ENCODE assay signal across 11 cellular contexts in the genomic region with DNA sequence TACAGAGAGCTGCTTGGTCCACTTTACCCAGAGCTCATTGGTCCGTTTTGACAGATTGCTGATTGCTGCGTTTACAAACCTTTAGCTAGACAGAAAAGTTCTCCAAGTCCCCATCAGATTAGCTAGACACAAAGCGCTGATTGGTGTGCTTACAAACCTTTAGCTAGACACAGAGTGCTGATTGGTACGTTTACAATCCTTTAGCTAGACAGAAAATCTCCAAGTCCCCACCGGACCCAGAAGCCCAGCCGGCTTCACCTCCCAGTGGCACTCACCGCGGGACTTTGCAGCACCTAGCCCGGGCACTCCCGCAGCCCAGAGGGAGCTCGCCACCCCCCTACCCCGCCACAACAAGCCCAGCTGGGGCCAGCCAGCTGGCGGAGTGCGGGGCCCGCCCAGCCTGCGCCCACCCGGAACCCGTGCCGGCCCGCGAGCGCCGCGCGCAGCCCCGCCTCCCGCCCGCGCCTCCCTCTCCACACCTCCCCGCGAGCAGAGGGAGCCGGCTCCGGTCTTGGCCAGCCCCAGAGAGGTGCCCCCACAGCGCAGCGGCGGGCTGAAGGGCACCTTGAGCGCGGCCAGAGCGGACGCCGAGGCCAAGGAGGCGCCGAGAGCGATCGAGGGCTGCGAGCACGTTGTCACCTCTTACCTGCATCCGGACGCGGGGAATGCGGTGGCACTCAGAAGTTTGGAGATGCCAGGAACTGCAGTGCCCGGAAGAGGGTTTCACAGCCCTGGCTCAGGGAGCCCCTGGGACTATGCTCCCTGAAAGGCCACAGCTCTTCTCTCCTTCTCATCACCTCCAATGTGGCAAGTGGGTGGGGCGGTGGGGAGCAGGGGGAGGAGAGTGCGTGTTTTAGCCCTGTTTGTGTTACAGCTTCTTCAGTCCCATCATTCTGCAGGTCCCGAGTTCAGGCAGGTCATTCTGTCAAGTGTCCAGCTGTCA.
A peak's percentile ranks its signal among the peaks of the same experiment; 100 is the strongest.
DNase-seq lines count a peak whose midpoint lies in the region; ATAC-seq and TF ChIP-seq lines count a peak whose summit lies in the region.
"Had no signal": no experiment of that assay in that cellular context is flagged by ENCODE, and none has a peak within 500 bp of the region (broad histone marks: within the 10 kb centered on the region; RNA-seq: fewer than 3 reads in every experiment).

No MANE protein-coding gene starts in this region.

- no peaks in the 10 kb centered on the region for H3K4me1 Mint-ChIP-seq in CD8-positive, alpha-beta T cell (ENCODE audit: low read depth)

- no peak for TF ChIP-seq EP300 in tibial nerve (IDR thresholded peaks at IDR 0.05)

- peaks cover 0 to 2% (median 0%) of the 10 kb centered on the region in 4 donors for H3K9me3 ChIP-seq in tibial nerve
- H3K9me3 ChIP-seq in CD8-positive, alpha-beta T cell (ENCODE audit: low read length): no peaks in the 10 kb centered on the region

- DNase-seq in DMS 273 (lab: John Stamatoyannopoulos, UW; ENCODE audit: unreplicated experiment) (peak; percentile 54), DMS 273 treated with DMSO at 0.1 percent for 48 hours (lab: John Stamatoyannopoulos, UW) (no peak), dorsolateral prefrontal cortex (peak in 1 of 10 donors; percentile 26), kidney tubule cell (ENCODE audit: low spot score) (peak; percentile 17), tibial nerve (ENCODE audit: low spot score in 2 of 2) (no peak), DMS153 treated with DMSO at 0.1 percent for 48 hours (lab: John Stamatoyannopoulos, UW; ENCODE audit: unreplicated experiment) (no peak), NCI-H774 (lab: John Stamatoyannopoulos, UW) (no peak)
- no peak for DNase-seq in CD8-positive, alpha-beta T cell
- DNase-seq: 8988T; activated naive CD4-positive, alpha-beta T cell had no signal

- 33 to 62% methylated on average over 10 to 12 of the region's 55 CpGs for WGBS in tibial nerve, 2 donors

- CTCF ChIA-PET in CD8-positive, alpha-beta T cell (lab: Charles Lee): no interaction called here

- no peaks in the 10 kb centered on the region for H3K27me3 Mint-ChIP-seq in CD8-positive, alpha-beta T cell (ENCODE audit: low read depth)

- H3K4me3 ChIP-seq in dorsolateral prefrontal cortex (peak overlapping the region in 32 of 59 donors; percentile 2 to 51 (median 28)), tibial nerve (peak overlapping the region in 3 of 4 donors; percentile 2 to 42 (median 37))
- no peak overlapping the region for H3K4me3 ChIP-seq in CD8-positive, alpha-beta T cell (ENCODE audit: low read depth, low read length)

- no peak overlapping the region for H3K27ac Mint-ChIP-seq in CD8-positive, alpha-beta T cell

- intact Hi-C loops in dorsolateral prefrontal cortex (cut with DNase I): no loop called here
- intact Hi-C loops in CD8-positive, alpha-beta T cell (cut with DNase I, micrococcal nuclease): no loop called here

- no peak for TF ChIP-seq CTCF in dorsolateral prefrontal cortex (IDR thresholded peaks at IDR 0.05 in 54 of 56, conservative IDR thresholded peaks at IDR 0.05 in 2 of 56; ENCODE audit: low read depth in 1 of 56, partially characterized antibody in 56 of 56)
- no peak for TF ChIP-seq CTCF in tibial nerve (IDR thresholded peaks at IDR 0.05)
- TF ChIP-seq CTCF in CD8-positive, alpha-beta T cell (IDR thresholded peaks at IDR 0.05): no peak

- no peak for TF ChIP-seq POLR2A in tibial nerve (IDR thresholded peaks at IDR 0.05)

- peaks cover 20% of the 10 kb centered on the region for H3K9me3 Mint-ChIP-seq in CD8-positive, alpha-beta T cell

- peaks cover 0 to 3% (median 0%) of the 10 kb centered on the region in 4 donors for H3K4me1 ChIP-seq in tibial nerve
- no peaks in the 10 kb centered on the region for H3K4me1 ChIP-seq in CD8-positive, alpha-beta T cell (ENCODE audit: insufficient read depth, low read length)

- H3K27ac ChIP-seq in dorsolateral prefrontal cortex (no peak overlapping the region), tibial nerve (no peak overlapping the region)
- no peak overlapping the region for H3K27ac ChIP-seq in CD8-positive, alpha-beta T cell (ENCODE audit: low read depth, low read length)
- H3K27ac ChIP-seq: HL-60 had no signal

- no peak overlapping the region for H3K4me3 Mint-ChIP-seq in CD8-positive, alpha-beta T cell

- H3K36me3 Mint-ChIP-seq in CD8-positive, alpha-beta T cell: no peaks in the 10 kb centered on the region

- no peak for ATAC-seq in CD8-positive, alpha-beta T cell

- H3K27me3 ChIP-seq in dorsolateral prefrontal cortex (peaks cover 0 to 29% (median 0%) of the 10 kb centered on the region in 45 donors), tibial nerve (no peaks in the 10 kb centered on the region)
- H3K27me3 ChIP-seq in CD8-positive, alpha-beta T cell (ENCODE audit: insufficient read depth, low read length): no peaks in the 10 kb centered on the region

- H3K36me3 ChIP-seq in tibial nerve: no peaks in the 10 kb centered on the region
- no peaks in the 10 kb centered on the region for H3K36me3 ChIP-seq in CD8-positive, alpha-beta T cell (ENCODE audit: insufficient read depth, low read length)

- POLR2A ChIA-PET in CD8-positive, alpha-beta T cell (lab: Charles Lee): no interaction called here

Comparison
In these comparisons a context has a peak if more than half of its experiments do, and no peak if none do; other contexts are left out.
1. DNase-seq: peak in DMS 273 (single experiment) and kidney tubule cell (single experiment); none in DMS 273 treated with DMSO at 0.1 percent for 48 hours (single experiment), tibial nerve (0 of 2), DMS153 treated with DMSO at 0.1 percent for 48 hours (single experiment), CD8-positive, alpha-beta T cell (0 of 7) and NCI-H774 (single experiment).